In the genomic region with DNA sequence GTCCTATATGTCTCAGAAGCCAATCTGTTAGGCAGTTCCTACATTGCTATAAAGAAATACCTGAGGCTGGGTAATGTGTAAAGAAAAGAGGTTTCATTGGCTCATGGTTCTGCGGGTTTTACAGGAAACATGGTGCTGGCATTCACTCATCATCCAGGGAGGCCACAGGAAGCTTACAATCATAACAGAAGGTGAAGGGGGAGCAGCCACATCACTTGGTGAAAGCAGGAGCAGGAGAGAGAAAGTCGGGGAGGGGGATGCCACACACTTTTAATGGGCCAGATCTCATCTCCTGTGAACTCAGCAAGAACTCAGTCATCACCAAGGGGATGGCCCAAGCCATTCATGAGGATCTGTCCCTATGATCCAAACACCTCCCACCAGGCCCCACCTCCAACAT, we compare ENCODE assay signal across 32 cellular contexts.
"Had no signal": no experiment of that assay in that cellular context is flagged by ENCODE, and none has a peak within 500 bp of the region (broad histone marks: within the 10 kb centered on the region; RNA-seq: fewer than 3 reads in every experiment).

No MANE protein-coding gene starts in this region.

- H3K27me3 ChIP-seq: ascending aorta, breast epithelium, colonic mucosa, esophagus squamous epithelium, gastroesophageal sphincter had no signal

- H3K27me3 Mint-ChIP-seq: activated B cell treated with CpG ODN at 0.5 μM for 24 hours; activated CD4-positive, alpha-beta T cell treated with anti-CD3 and anti-CD28 coated beads, Interleukin-2, amount 10 ng/mL, durations not matched to agents 7 days and 5 days; activated CD8-positive, alpha-beta memory T cell treated with anti-CD3 and anti-CD28 coated beads, Interleukin-2, amount 10 ng/mL, durations not matched to agents 7 days and 5 days; activated naive CD8-positive, alpha-beta T cell treated with anti-CD3 and anti-CD28 coated beads, Interleukin-2, amount 10 ng/mL, durations not matched to agents 7 days and 5 days; brain; T-helper 17 cell had no signal

- H3K4me3 ChIP-seq: ascending aorta, breast epithelium, cardiac muscle cell, colonic mucosa, esophagus squamous epithelium, gastroesophageal sphincter had no signal

- H3K27ac ChIP-seq: ascending aorta, breast epithelium, cardiac muscle cell, colonic mucosa, epithelial cell of prostate, esophagus squamous epithelium, gastroesophageal sphincter, WERI-Rb-1 had no signal

- H3K9me3 Mint-ChIP-seq: activated B cell treated with CpG ODN at 0.5 μM for 24 hours; activated naive CD8-positive, alpha-beta T cell treated with anti-CD3 and anti-CD28 coated beads, Interleukin-2, amount 10 ng/mL, durations not matched to agents 7 days and 5 days; brain; T-helper 2 cell treated with Interferon-gamma antibody and Interleukin-4, amounts not matched to agents 5 μg/mL and 100 μg/mL, for 36 hours had no signal

- H3K4me1 ChIP-seq: ascending aorta, breast epithelium, colonic mucosa had no signal

- H3K4me3 Mint-ChIP-seq: activated B cell treated with CpG ODN at 0.5 μM for 24 hours; activated CD4-positive, alpha-beta T cell treated with anti-CD3 and anti-CD28 coated beads, Interleukin-2, amount 10 ng/mL, durations not matched to agents 7 days and 5 days; activated CD8-positive, alpha-beta memory T cell treated with anti-CD3 and anti-CD28 coated beads, Interleukin-2, amount 10 ng/mL, durations not matched to agents 7 days and 5 days; activated CD8-positive, alpha-beta T cell treated with anti-CD3 and anti-CD28 coated beads, Interleukin-2, amount 10 ng/mL, durations not matched to agents 7 days and 5 days; activated naive CD8-positive, alpha-beta T cell treated with anti-CD3 and anti-CD28 coated beads, Interleukin-2, amount 10 ng/mL, durations not matched to agents 7 days and 5 days; activated T-cell treated with anti-CD3 and anti-CD28 coated beads, Interleukin-2, amount 50 U/mL, for 72 hours; brain; T-helper 17 cell; T-helper 2 cell treated with Interferon-gamma antibody and Interleukin-4, amounts not matched to agents 5 μg/mL and 100 μg/mL, for 36 hours had no signal

- ATAC-seq: activated CD4-positive, CD25-positive, alpha-beta regulatory T cell treated with anti-CD3 and anti-CD28 coated beads, Interleukin-2, amount 50 U/mL, for 24 hours; activated CD8-positive, alpha-beta memory T cell treated with anti-CD3 and anti-CD28 coated beads, Interleukin-2, amount 10 ng/mL, durations not matched to agents 7 days and 5 days; activated CD8-positive, alpha-beta T cell treated with anti-CD3 and anti-CD28 coated beads, Interleukin-2, amount 10 ng/mL, durations not matched to agents 7 days and 5 days; gastroesophageal sphincter; T-helper 17 cell had no signal

- DNase-seq: activated B cell treated with CpG ODN at 0.5 μM for 24 hours; activated CD4-positive, alpha-beta T cell treated with anti-CD3 and anti-CD28 coated beads, Interleukin-2, amount 10 ng/mL, durations not matched to agents 7 days and 5 days; activated CD4-positive, alpha-beta T cell treated with anti-CD3 and anti-CD28 coated beads, Interleukin-2, amount 50 U/mL, for 4 hours; activated CD8-positive, alpha-beta memory T cell treated with anti-CD3 and anti-CD28 coated beads, Interleukin-2, amount 10 ng/mL, durations not matched to agents 7 days and 5 days; activated CD8-positive, alpha-beta memory T cell treated with anti-CD3 and anti-CD28 coated beads, Interleukin-2, amount 50 U/mL, for 4 hours; activated CD8-positive, alpha-beta T cell treated with anti-CD3 and anti-CD28 coated beads, Interleukin-2, amount 10 ng/mL, durations not matched to agents 7 days and 5 days; activated effector memory CD4-positive, alpha-beta T cell treated with Interleukin-2 at 50 U/mL for 16 hours; activated gamma-delta T cell treated with Interleukin-2 at 50 U/mL for 16 hours; activated naive CD4-positive, alpha-beta T cell treated with Interleukin-2 at 50 U/mL for 16 hours; activated naive CD8-positive, alpha-beta T cell treated with anti-CD3 and anti-CD28 coated beads, Interleukin-2, amount 10 ng/mL, durations not matched to agents 7 days and 5 days; activated T-cell treated with anti-CD3 and anti-CD28 coated beads, Interleukin-2, amount 50 U/mL, for 1 hour; activated T-cell treated with anti-CD3 and anti-CD28 coated beads, Interleukin-2, amount 50 U/mL, for 72 hours; central memory CD4-positive, alpha-beta T cell; cerebellar nuclear complex; colonic mucosa; effector CD8-positive, alpha-beta T cell; esophagus squamous epithelium; foreskin melanocyte; T-helper 1 cell; T-helper 17 cell; T1000; WERI-Rb-1 had no signal

- H3K4me1 Mint-ChIP-seq: activated B cell treated with CpG ODN at 0.5 μM for 24 hours; activated CD4-positive, alpha-beta T cell treated with anti-CD3 and anti-CD28 coated beads, Interleukin-2, amount 10 ng/mL, durations not matched to agents 7 days and 5 days; brain had no signal

- FAIRE-seq: endometrium, endothelial cell of umbilical vein had no signal

- H3K27ac Mint-ChIP-seq: activated B cell treated with CpG ODN at 0.5 μM for 24 hours; activated CD4-positive, alpha-beta T cell treated with anti-CD3 and anti-CD28 coated beads, Interleukin-2, amount 10 ng/mL, durations not matched to agents 7 days and 5 days; activated CD8-positive, alpha-beta memory T cell treated with anti-CD3 and anti-CD28 coated beads, Interleukin-2, amount 10 ng/mL, durations not matched to agents 7 days and 5 days; activated CD8-positive, alpha-beta T cell treated with anti-CD3 and anti-CD28 coated beads, Interleukin-2, amount 10 ng/mL, durations not matched to agents 7 days and 5 days; activated naive CD8-positive, alpha-beta T cell treated with anti-CD3 and anti-CD28 coated beads, Interleukin-2, amount 10 ng/mL, durations not matched to agents 7 days and 5 days; activated T-cell treated with anti-CD3 and anti-CD28 coated beads, Interleukin-2, amount 50 U/mL, for 72 hours; brain; T-helper 17 cell; T-helper 2 cell treated with Interferon-gamma antibody and Interleukin-4, amounts not matched to agents 5 μg/mL and 100 μg/mL, for 36 hours had no signal

- H3K36me3 ChIP-seq: breast epithelium, cardiac muscle cell, colonic mucosa, WERI-Rb-1 had no signal

- H3K9me3 ChIP-seq: ascending aorta, breast epithelium, colonic mucosa, esophagus squamous epithelium, gastroesophageal sphincter had no signal
